In the genomic region with DNA sequence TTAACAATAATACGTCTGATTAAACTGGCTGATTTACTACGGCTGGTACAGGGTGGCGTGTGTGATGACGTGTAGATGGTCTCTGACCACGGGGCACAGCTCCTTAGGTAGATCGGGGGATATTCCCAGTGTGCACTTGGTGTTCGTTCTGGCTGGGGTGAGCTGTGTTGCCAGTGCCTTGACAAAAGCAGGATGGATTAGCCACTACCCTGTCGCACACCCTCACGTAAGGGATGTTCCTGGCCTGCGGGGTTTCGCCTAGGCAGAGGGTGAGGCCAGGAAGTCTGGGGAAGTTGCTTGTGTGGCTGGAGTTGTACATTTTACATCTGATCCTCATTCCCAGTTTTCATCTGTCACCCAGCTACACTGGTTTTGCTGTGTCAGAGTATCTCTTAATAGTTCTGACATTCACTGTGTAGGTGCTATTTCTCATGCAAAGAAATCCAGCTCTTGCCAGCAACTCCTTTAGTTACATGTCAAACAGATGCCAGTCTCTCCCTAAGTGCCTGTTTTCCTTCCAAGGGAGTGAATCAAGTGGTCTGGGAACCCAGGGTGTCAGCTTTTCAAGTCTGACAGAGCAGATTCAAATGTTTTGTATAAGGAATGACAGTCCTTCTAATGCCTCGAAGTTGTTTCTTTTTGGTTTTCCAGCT, we compare ENCODE assay signal across 16 cellular contexts.
"Had no signal": no experiment of that assay in that cellular context is flagged by ENCODE, and none has a peak within 500 bp of the region (broad histone marks: within the 10 kb centered on the region; RNA-seq: fewer than 3 reads in every experiment).

No MANE protein-coding gene starts in this region.

- H3K36me3 ChIP-seq: ascending aorta, esophagus squamous epithelium, pancreas, upper lobe of left lung, WERI-Rb-1 had no signal

- H3K9me3 ChIP-seq: ascending aorta, esophagus squamous epithelium, pancreas, upper lobe of left lung had no signal

- H3K9me3 Mint-ChIP-seq: activated T-cell treated with anti-CD3 and anti-CD28 coated beads, Interleukin-2, amount 50 U/mL, for 72 hours; dendritic cell treated with granulocyte-macrophage colony-stimulating factor and Interleukin-4, amounts not matched to agents 40 ng/mL and 50 ng/mL, for 4 days; neural progenitor cell; stimulated activated naive CD8-positive, alpha-beta T cell treated with anti-CD3 and anti-CD28 coated beads, Interleukin-15, Interleukin-2, amounts not matched to agents 100 ng/mL and 50 ng/mL, for 24 hours had no signal

- H3K27ac Mint-ChIP-seq: activated T-cell treated with anti-CD3 and anti-CD28 coated beads, Interleukin-2, amount 50 U/mL, for 72 hours; dendritic cell treated with granulocyte-macrophage colony-stimulating factor and Interleukin-4, amounts not matched to agents 40 ng/mL and 50 ng/mL, for 4 days; stimulated activated naive CD8-positive, alpha-beta T cell treated with anti-CD3 and anti-CD28 coated beads, Interleukin-15, Interleukin-2, amounts not matched to agents 100 ng/mL and 50 ng/mL, for 24 hours had no signal

- H3K4me2 ChIP-seq: neural progenitor cell had no signal

- H3K4me1 ChIP-seq: ascending aorta, esophagus squamous epithelium, pancreas had no signal

- H3K9ac ChIP-seq: neural progenitor cell had no signal

- H3K4me3 ChIP-seq: ascending aorta, esophagus squamous epithelium, neural progenitor cell, pancreas, upper lobe of left lung had no signal

- ATAC-seq: activated T-cell treated with anti-CD3 and anti-CD28 coated beads, Interleukin-2, amount 50 U/mL, for 72 hours; T-helper 17 cell had no signal

- H3K4me3 Mint-ChIP-seq: activated T-cell treated with anti-CD3 and anti-CD28 coated beads, Interleukin-2, amount 50 U/mL, for 72 hours; dendritic cell treated with granulocyte-macrophage colony-stimulating factor and Interleukin-4, amounts not matched to agents 40 ng/mL and 50 ng/mL, for 4 days; neural progenitor cell; stimulated activated naive CD8-positive, alpha-beta T cell treated with anti-CD3 and anti-CD28 coated beads, Interleukin-15, Interleukin-2, amounts not matched to agents 100 ng/mL and 50 ng/mL, for 24 hours; T-helper 17 cell had no signal

- H3K27me3 ChIP-seq: ascending aorta, neural progenitor cell, pancreas, upper lobe of left lung had no signal

- H3K27me3 Mint-ChIP-seq: dendritic cell treated with granulocyte-macrophage colony-stimulating factor and Interleukin-4, amounts not matched to agents 40 ng/mL and 50 ng/mL, for 4 days had no signal

- H3K27ac ChIP-seq: ascending aorta, esophagus squamous epithelium, pancreas, upper lobe of left lung, WERI-Rb-1 had no signal

- H2AFZ ChIP-seq: neural progenitor cell had no signal

- DNase-seq: activated CD4-positive, alpha-beta T cell treated with anti-CD3 and anti-CD28 coated beads, Interleukin-2, amount 50 U/mL, for 4 hours; activated effector memory CD4-positive, alpha-beta T cell treated with anti-CD3 and anti-CD28 coated beads, Interleukin-2, amount 50 U/mL, for 16 hours; activated naive CD4-positive, alpha-beta T cell treated with anti-CD3 and anti-CD28 coated beads, Interleukin-2, amount 50 U/mL, for 16 hours; activated T-cell treated with anti-CD3 and anti-CD28 coated beads, Interleukin-2, amount 50 U/mL, for 72 hours; effector CD8-positive, alpha-beta T cell; esophagus squamous epithelium; left colon; mammary epithelial cell; pancreas; T-helper 17 cell; upper lobe of left lung; WERI-Rb-1 had no signal
